28 cellular contexts compared by ENCODE assay signal in the genomic region with DNA sequence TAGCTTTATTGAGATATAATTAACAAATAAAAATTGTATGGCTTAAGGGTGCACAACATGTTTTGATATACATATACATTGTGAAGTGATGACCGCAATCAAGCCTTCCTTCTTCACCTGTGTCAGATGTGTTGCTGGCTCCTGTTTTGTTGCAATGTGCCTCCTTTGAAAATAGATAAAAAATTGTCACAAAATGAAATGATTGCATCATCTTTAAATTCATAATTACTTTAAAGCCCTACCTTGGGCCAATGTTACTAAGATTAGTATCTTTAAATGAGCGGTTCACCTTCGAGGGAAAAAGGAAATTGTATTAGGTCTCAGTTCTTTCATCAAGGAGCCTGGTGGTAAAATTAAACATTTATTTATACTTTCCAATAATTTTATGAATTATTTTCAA.
"Had no signal": no experiment of that assay in that cellular context is flagged by ENCODE, and none has a peak within 500 bp of the region (broad histone marks: within the 10 kb centered on the region; RNA-seq: fewer than 3 reads in every experiment).

No MANE protein-coding gene starts in this region.

- DNase-seq: colonic mucosa; cortex of kidney; dermis blood vessel endothelial cell; dorsolateral prefrontal cortex; effector CD4-positive, alpha-beta T cell; effector CD8-positive, alpha-beta T cell; effector memory CD4-positive, alpha-beta T cell; effector memory CD8-positive, alpha-beta T cell; endodermal cell; erythroblast; esophagus squamous epithelium; foreskin fibroblast; foreskin keratinocyte; foreskin melanocyte; gastrocnemius medialis; glutamatergic neuron; head of caudate nucleus; heart left ventricle; heart right ventricle had no signal

- H3K27ac ChIP-seq: colonic mucosa, coronary artery, dorsolateral prefrontal cortex, epithelial cell of prostate, esophagus muscularis mucosa, esophagus squamous epithelium, foreskin keratinocyte, gastrocnemius medialis, gastroesophageal sphincter, heart left ventricle, heart right ventricle had no signal

- H3K9me3 ChIP-seq: colonic mucosa, esophagus muscularis mucosa, esophagus squamous epithelium, gastrocnemius medialis, gastroesophageal sphincter, heart left ventricle, heart right ventricle had no signal

- H3K4me1 ChIP-seq: colonic mucosa, gastrocnemius medialis, heart right ventricle had no signal

- H3K36me3 ChIP-seq: colonic mucosa, esophagus muscularis mucosa, esophagus squamous epithelium, gastrocnemius medialis, gastroesophageal sphincter, heart left ventricle, heart right ventricle had no signal

- ATAC-seq: effector memory CD8-positive, alpha-beta T cell; esophagus mucosa; foreskin keratinocyte; gastrocnemius medialis; gastroesophageal sphincter; heart left ventricle; heart right ventricle had no signal

- H3K27me3 ChIP-seq: colonic mucosa, dorsolateral prefrontal cortex, esophagus muscularis mucosa, esophagus squamous epithelium, foreskin keratinocyte, gastrocnemius medialis, gastroesophageal sphincter, heart left ventricle, heart right ventricle had no signal

- H3K4me3 ChIP-seq: colonic mucosa, coronary artery, dorsolateral prefrontal cortex, esophagus muscularis mucosa, esophagus squamous epithelium, gastrocnemius medialis, gastroesophageal sphincter, heart left ventricle, heart right ventricle had no signal

- FAIRE-seq: colon, endometrium, endothelial cell of umbilical vein, frontal cortex had no signal
